ENCODE assay signal across 9 cellular contexts in genomic region chr1:206508130-206508884, GRCh38. TPM values are rescaled to one million over a fixed set of nuclear protein-coding genes. Genes with fewer than 3 reads are reported as not detected.
A peak's percentile ranks its signal among the peaks of the same experiment; 100 is the strongest.
DNase-seq lines count a peak whose midpoint lies in the region; ATAC-seq and TF ChIP-seq lines count a peak whose summit lies in the region.
"Had no signal": no experiment of that assay in that cellular context is flagged by ENCODE, and none has a peak within 500 bp of the region (broad histone marks: within the 10 kb centered on the region; RNA-seq: fewer than 3 reads in every experiment).

No MANE protein-coding gene starts in this region.

- H3K4me3 ChIP-seq in heart left ventricle, result peak overlapping the region; percentile 49 to 81 (median 66)
- H3K4me3 ChIP-seq in urinary bladder (ENCODE audit: low read depth, low read length), result peak overlapping the region; percentile 78

- H3K27ac Mint-ChIP-seq in central memory CD8-positive, alpha-beta T cell (ENCODE audit: low read depth), result peak overlapping the region; percentile 35
- no peak overlapping the region for H3K27ac Mint-ChIP-seq in mesothelial cell of epicardium

- peaks cover 19% of the 10 kb centered on the region for H3K27me3 Mint-ChIP-seq in central memory CD8-positive, alpha-beta T cell
- peaks cover 80% of the 10 kb centered on the region for H3K27me3 Mint-ChIP-seq in mesothelial cell of epicardium (ENCODE audit: low read depth)

- ATAC-seq in heart left ventricle (no peak), GM21619 (IDR thresholded peaks at IDR 0.05; ENCODE audit: unreplicated experiment) (no peak), GM21528 (IDR thresholded peaks at IDR 0.05; ENCODE audit: low FRiP score, unreplicated experiment) (no peak)
- no peak for ATAC-seq in central memory CD8-positive, alpha-beta T cell (replicated peaks; ENCODE audit: extremely low read depth, poor library complexity, severe bottlenecking)

- TF ChIP-seq CTCF in heart left ventricle (IDR thresholded peaks at IDR 0.05) (no peak), mesothelial cell of epicardium (IDR thresholded peaks at IDR 0.05; ENCODE audit: unreplicated experiment) (no peak)

- H3K36me3 Mint-ChIP-seq in central memory CD8-positive, alpha-beta T cell (ENCODE audit: insufficient read depth), result peaks cover 3% of the 10 kb centered on the region
- H3K36me3 Mint-ChIP-seq in mesothelial cell of epicardium, result no peaks in the 10 kb centered on the region

- no peak overlapping the region for H3K27ac ChIP-seq in heart left ventricle
- H3K27ac ChIP-seq in urinary bladder (ENCODE audit: low read depth), result no peak overlapping the region
- H3K27ac ChIP-seq: foreskin keratinocyte had no signal

- H3K36me3 ChIP-seq in heart left ventricle, result no peaks in the 10 kb centered on the region
- H3K36me3 ChIP-seq in urinary bladder (ENCODE audit: insufficient read depth), result no peaks in the 10 kb centered on the region

- H3K4me3 Mint-ChIP-seq in central memory CD8-positive, alpha-beta T cell, result peak overlapping the region; percentile 77
- peak overlapping the region; percentile 58 for H3K4me3 Mint-ChIP-seq in mesothelial cell of epicardium

- H3K9me3 ChIP-seq in heart left ventricle, result no peaks in the 10 kb centered on the region

- WGBS in heart left ventricle, 4 donors, result 59 to 61% (median 60%) methylated on average over 13 to 15 of the region's 15 CpGs
- 49% methylated on average over 15 of the region's 15 CpGs for WGBS in urinary bladder

- DNase-seq in heart left ventricle (peak in 1 of 5 donors; percentile 21), cardiac septum (ENCODE audit: low spot score) (no peak), mesothelial cell of epicardium (ENCODE audit: low spot score in 2 of 2, unreplicated experiment in 2 of 2) (no peak), NCI-H2029 (lab: John Stamatoyannopoulos, UW) (no peak)
- DNase-seq in central memory CD8-positive, alpha-beta T cell (ENCODE audit: low spot score in 2 of 2), result no peak
- DNase-seq: foreskin keratinocyte had no signal

- no peaks in the 10 kb centered on the region for H3K9me3 Mint-ChIP-seq in central memory CD8-positive, alpha-beta T cell
- H3K9me3 Mint-ChIP-seq in mesothelial cell of epicardium, result no peaks in the 10 kb centered on the region

- peaks cover 0 to 32% (median 0%) of the 10 kb centered on the region in 9 donors for H3K27me3 ChIP-seq in heart left ventricle
- H3K27me3 ChIP-seq: foreskin keratinocyte had no signal

- H3K4me1 Mint-ChIP-seq in central memory CD8-positive, alpha-beta T cell, result peaks cover 38% of the 10 kb centered on the region
- H3K4me1 Mint-ChIP-seq in mesothelial cell of epicardium, result peaks cover 44% of the 10 kb centered on the region

- intact Hi-C loops in heart left ventricle (cut with DNase I) (loop anchor here in 2 of 10 donors (5.0 kb wide), 1 partner anchor 34 kb away; no protein-coding TSS in a partner anchor), cardiac septum (cut with DNase I) (loop anchor here (10.0 kb wide), 1 partner anchor 546 kb away; the partner anchor contains the start of genes PFKFB2 and YOD1)

- H3K4me1 ChIP-seq in heart left ventricle (peaks cover 0 to 75% (median 36%) of the 10 kb centered on the region in 12 donors), urinary bladder (ENCODE audit: insufficient read depth) (no peaks in the 10 kb centered on the region)

- TF ChIP-seq POLR2A in heart left ventricle (IDR thresholded peaks at IDR 0.05), result no peak

RNA-seq across cellular contexts. Expression of gene RASSF5, which starts 1.0 kb away (rescaled TPM):
- 10 to 100 TPM in 2 of 9 donors, 1 to 10 TPM in 7; 3.2 to 27.4 (median 5.8) TPM for total RNA-seq in heart left ventricle
- polyA plus RNA-seq in heart left ventricle, result 1 to 10 TPM; 1.3 to 1.8 TPM
- total RNA-seq in cardiac septum, result 15.5 TPM
- 6.5 to 7.0 TPM (median 6.8 TPM) in 3 replicates for total RNA-seq in mesothelial cell of epicardium
- total RNA-seq in urinary bladder, result 8.9 TPM
- polyA plus RNA-seq in urinary bladder, result 10.7 TPM

RNA-seq across cellular contexts. Expression of gene IKBKE, which starts 38.0 kb away (rescaled TPM):
- total RNA-seq in heart left ventricle (10 to 100 TPM in 1 of 9 donors, 1 to 10 TPM in 6, under 1 TPM in 2; 0.62 to 10.8 (median 1.1) TPM), cardiac septum (0.97 TPM), mesothelial cell of epicardium (7.9 to 8.4 TPM (median 8.2 TPM) in 3 replicates), urinary bladder (5.8 TPM)
- polyA plus RNA-seq in heart left ventricle (under 1 TPM; 0.27 to 0.97 TPM), urinary bladder (3.5 TPM)
